10 cellular contexts compared by ENCODE assay signal in genomic region chr7:42883950-42884349, GRCh38. TPM values are rescaled to one million over a fixed set of nuclear protein-coding genes. Genes with fewer than 3 reads are reported as not detected.
DNase-seq lines count a peak whose midpoint lies in the region; ATAC-seq and TF ChIP-seq lines count a peak whose summit lies in the region.
"Had no signal": no experiment of that assay in that cellular context is flagged by ENCODE, and none has a peak within 500 bp of the region (broad histone marks: within the 10 kb centered on the region; RNA-seq: fewer than 3 reads in every experiment).

No MANE protein-coding gene starts in this region.

- no peak overlapping the region for H3K4me3 ChIP-seq in BE2C (ENCODE audit: low read depth, low read length)

- peak; percentile 71 for DNase-seq in BE2C
- peak; percentile 93 for DNase-seq in NCI-H226
- peak; percentile 47 for DNase-seq in left ventricle myocardium superior
- no peak for DNase-seq in activated CD4-positive, CD25-positive, alpha-beta regulatory T cell treated with anti-CD3 and anti-CD28 coated beads, Interleukin-2, amount 50 U/mL, for 72 hours
- no peak for DNase-seq in NCI-H524 (lab: John Stamatoyannopoulos, UW)
- no peak for DNase-seq in stimulated activated CD4-positive, alpha-beta T cell treated with anti-CD3 and anti-CD28 coated beads, Interleukin-15, amount 100 ng/mL, for 24 hours
- DNase-seq: activated CD4-positive, CD25-positive, alpha-beta regulatory T cell; CD4-positive, alpha-beta memory T cell had no signal

- peaks cover 6% of the 10 kb centered on the region; the same call in 1 of the 2 replicates for H3K27me3 ChIP-seq in BE2C

- intact Hi-C loops in left ventricle myocardium superior (cut with micrococcal nuclease) = no loop called here

- ATAC-seq in GM21447 (IDR thresholded peaks at IDR 0.05; ENCODE audit: unreplicated experiment) (peak; percentile 45), left ventricle myocardium superior (peak; percentile 52), HG02970 (IDR thresholded peaks at IDR 0.05; ENCODE audit: low FRiP score, unreplicated experiment) (no peak)

- H3K36me3 ChIP-seq in BE2C = no peaks in the 10 kb centered on the region

- no peaks in the 10 kb centered on the region for H3K9me3 ChIP-seq in BE2C

- H3K4me1 ChIP-seq in BE2C = no peaks in the 10 kb centered on the region

- TF ChIP-seq CTCF in BE2C (IDR thresholded peaks at IDR 0.05; ENCODE audit: low read depth, low read length) = no peak

RNA-seq across cellular contexts. Expression of gene C7orf25, which starts 27.9 kb away (rescaled TPM):
- 2.0 TPM for polyA plus RNA-seq in BE2C (2012; ENCODE audit: insufficient read depth, insufficient read length, low read depth)
- 5.7 TPM for total RNA-seq in left ventricle myocardium superior

RNA-seq across cellular contexts. Expression of gene PSMA2, which starts 48.0 kb away (rescaled TPM):
- polyA plus RNA-seq in BE2C (2012; ENCODE audit: insufficient read depth, insufficient read length, low read depth) = 123 TPM
- total RNA-seq in left ventricle myocardium superior = 90.1 TPM

RNA-seq across cellular contexts. Expression of gene MRPL32, which starts 48.2 kb away (rescaled TPM):
- 62.9 TPM for polyA plus RNA-seq in BE2C (2012; ENCODE audit: insufficient read depth, insufficient read length, low read depth)
- total RNA-seq in left ventricle myocardium superior = 68.7 TPM

Comparison
In these comparisons a context has a peak if more than half of its experiments do, and no peak if none do; other contexts are left out.
1. DNase-seq: peak in BE2C (single experiment), NCI-H226 (single experiment) and left ventricle myocardium superior (single experiment); none in activated CD4-positive, CD25-positive, alpha-beta regulatory T cell treated with anti-CD3 and anti-CD28 coated beads, Interleukin-2, amount 50 U/mL, for 72 hours (single experiment), NCI-H524 (0 of 2) and stimulated activated CD4-positive, alpha-beta T cell treated with anti-CD3 and anti-CD28 coated beads, Interleukin-15, amount 100 ng/mL, for 24 hours (single experiment).